In the genomic region with DNA sequence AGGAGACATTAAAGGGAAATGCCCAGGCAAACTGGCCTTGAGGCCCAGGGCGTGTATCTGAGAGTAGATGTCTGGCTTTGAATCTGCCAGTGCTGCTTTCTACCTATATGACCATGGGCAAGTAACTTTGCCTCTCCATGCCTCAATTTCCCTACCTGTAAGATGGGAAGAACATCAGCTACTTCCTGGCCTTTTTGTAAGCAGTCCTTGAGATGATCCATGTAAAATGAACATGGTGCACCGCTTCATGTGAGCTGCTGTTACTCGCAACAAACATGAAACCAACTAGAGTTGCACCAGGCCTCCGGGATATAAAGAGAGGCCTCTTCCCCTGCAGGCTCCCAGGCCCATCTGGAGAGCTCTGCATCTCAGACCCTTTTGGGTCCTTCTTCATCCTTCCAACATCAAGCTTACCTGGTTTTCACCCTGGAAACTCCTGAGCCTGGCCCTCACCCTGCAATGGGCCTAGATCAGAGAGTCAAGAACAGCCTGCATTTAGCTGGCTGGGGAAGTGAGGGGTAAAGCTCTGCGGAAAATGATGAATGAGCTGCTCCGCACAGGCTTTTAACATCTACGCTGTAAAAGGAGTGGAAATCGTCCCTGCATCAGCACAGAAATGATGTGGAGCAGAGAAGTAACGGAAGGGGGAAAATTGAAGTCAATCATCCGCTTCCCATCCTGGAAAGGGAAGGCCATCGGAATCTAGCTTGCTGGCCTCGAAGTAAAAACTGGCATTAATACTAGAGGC, we compare ENCODE assay signal across 27 cellular contexts. TPM values are rescaled to one million over a fixed set of nuclear protein-coding genes. Genes with fewer than 3 reads are reported as not detected.
DNase-seq lines count a peak whose midpoint lies in the region; ATAC-seq and TF ChIP-seq lines count a peak whose summit lies in the region.
"Had no signal": no experiment of that assay in that cellular context is flagged by ENCODE, and none has a peak within 500 bp of the region (broad histone marks: within the 10 kb centered on the region; RNA-seq: fewer than 3 reads in every experiment).

No MANE protein-coding gene starts in this region.

- DNase-seq in HFFc6 (no peak), coronary artery (ENCODE audit: low spot score) (no peak), NK-92 (lab: John Stamatoyannopoulos, UW; ENCODE audit: unreplicated experiment) (no peak), psoas muscle (no peak), gastrocnemius medialis (no peak)
- DNase-seq: activated CD4-positive, alpha-beta T cell treated with anti-CD3 and anti-CD28 coated beads for 1 hour; activated CD8-positive, alpha-beta T cell treated with anti-CD3 and anti-CD28 coated beads for 36 hours; activated effector memory CD4-positive, alpha-beta T cell treated with Interleukin-2 at 50 U/mL for 16 hours; central memory CD4-positive, alpha-beta T cell; left lung; natural killer cell; NCI-H2029; NCI-H526 treated with DMSO at 0.1 percent for 48 hours had no signal

- TF ChIP-seq POLR2A in gastrocnemius medialis (IDR thresholded peaks at IDR 0.05) = no peak

- in situ Hi-C loops in gastrocnemius medialis (cut with MboI; ENCODE audit: low sequenced_read_pairs in 4 of 4) = no loop called here

- no peak overlapping the region for H3K4me3 ChIP-seq in coronary artery
- H3K4me3 ChIP-seq in stomach smooth muscle (ENCODE audit: low read length in 2 of 2) = peak overlapping the region; percentile 9 to 49
- H3K4me3 ChIP-seq in psoas muscle = no peak overlapping the region
- no peak overlapping the region for H3K4me3 ChIP-seq in gastrocnemius medialis
- H3K4me3 ChIP-seq: HAP-1, K562 had no signal

- H3K27me3 ChIP-seq in stomach smooth muscle (ENCODE audit: control insufficient read depth in 1 of 2, insufficient read depth in 2 of 2, low read length in 2 of 2) = peaks cover 0 to 8% of the 10 kb centered on the region in 2 donors
- H3K27me3 ChIP-seq in psoas muscle (ENCODE audit: insufficient read depth in 3 of 3, low read length in 2 of 3) = peaks cover 0 to 13% (median 4%) of the 10 kb centered on the region in 3 donors
- peaks cover 14 to 22% (median 17%) of the 10 kb centered on the region in 3 donors for H3K27me3 ChIP-seq in gastrocnemius medialis

- H3K36me3 ChIP-seq in stomach smooth muscle (ENCODE audit: control insufficient read depth in 2 of 2, insufficient read depth in 2 of 2, low read length in 2 of 2) (peaks cover 6 to 9% of the 10 kb centered on the region in 2 donors), psoas muscle (ENCODE audit: insufficient read depth in 1 of 2, low read depth in 1 of 2) (no peaks in the 10 kb centered on the region), gastrocnemius medialis (no peaks in the 10 kb centered on the region)
- H3K36me3 ChIP-seq: HAP-1, left lung, tibial nerve had no signal

- peak overlapping the region; percentile 82 to 88 for H3K27ac ChIP-seq in coronary artery
- peak overlapping the region; percentile 99 for H3K27ac ChIP-seq in stomach smooth muscle (ENCODE audit: low read length)
- no peak overlapping the region for H3K27ac ChIP-seq in psoas muscle
- peak overlapping the region in 1 of 4 donors; percentile 61 for H3K27ac ChIP-seq in gastrocnemius medialis
- H3K27ac ChIP-seq: left lung, parathyroid adenoma had no signal

- H3K27ac Mint-ChIP-seq in HFFc6 = no peak overlapping the region
- H3K27ac Mint-ChIP-seq in nephron = no peak overlapping the region
- H3K27ac Mint-ChIP-seq: activated CD8-positive, alpha-beta T cell treated with anti-CD3 and anti-CD28 coated beads for 36 hours; activated naive CD8-positive, alpha-beta T cell; dendritic cell treated with granulocyte-macrophage colony-stimulating factor and Interleukin-4, amounts not matched to agents 40 ng/mL and 50 ng/mL, for 4 days; natural killer cell; stimulated activated naive CD8-positive, alpha-beta T cell treated with anti-CD3 and anti-CD28 coated beads, Interleukin-15, Interleukin-2, amounts not matched to agents 100 ng/mL and 50 ng/mL, for 24 hours had no signal

- H3K4me1 Mint-ChIP-seq in HFFc6 (ENCODE audit: low read depth) = peaks cover 10% of the 10 kb centered on the region
- peaks cover 19% of the 10 kb centered on the region for H3K4me1 Mint-ChIP-seq in nephron

- ATAC-seq in psoas muscle (no peak), gastrocnemius medialis (no peak), GM18517 (IDR thresholded peaks at IDR 0.05; ENCODE audit: unreplicated experiment) (no peak)
- ATAC-seq: activated CD8-positive, alpha-beta T cell treated with anti-CD3 and anti-CD28 coated beads for 36 hours; K562; natural killer cell had no signal

- intact Hi-C loops in psoas muscle (cut with DNase I) = loop anchor here in 1 of 2 donors (5.0 kb wide), 1 partner anchor 268 kb away; no protein-coding TSS in a partner anchor
- intact Hi-C loops in gastrocnemius medialis (cut with DNase I; ENCODE audit: low total_unique reads) = no loop called here

- H3K4me1 ChIP-seq in stomach smooth muscle (ENCODE audit: control insufficient read depth, insufficient read depth, low read length) = peaks cover 16% of the 10 kb centered on the region
- H3K4me1 ChIP-seq in psoas muscle = peaks cover 15% of the 10 kb centered on the region
- H3K4me1 ChIP-seq in gastrocnemius medialis = peaks cover 15 to 20% of the 10 kb centered on the region in 2 donors
- H3K4me1 ChIP-seq: HAP-1, parathyroid adenoma had no signal

- 91 to 95% (median 95%) methylated on average over 12 of the region's 12 CpGs for WGBS in psoas muscle, 3 donors

- peaks cover 27% of the 10 kb centered on the region for H3K27me3 Mint-ChIP-seq in HFFc6 (ENCODE audit: insufficient read depth)
- peaks cover 58% of the 10 kb centered on the region for H3K27me3 Mint-ChIP-seq in nephron (ENCODE audit: low read depth)

- H3K9me3 ChIP-seq in stomach smooth muscle (ENCODE audit: control insufficient read depth in 2 of 2, low read length in 2 of 2) (no peaks in the 10 kb centered on the region), psoas muscle (no peaks in the 10 kb centered on the region), gastrocnemius medialis (no peaks in the 10 kb centered on the region)
- H3K9me3 ChIP-seq: HAP-1, left lung, tibial nerve had no signal

- H3K9ac ChIP-seq in stomach smooth muscle (ENCODE audit: low read length in 2 of 2) = peak overlapping the region; percentile 60 to 68
- H3K9ac ChIP-seq: parathyroid adenoma had no signal

- H3K4me3 Mint-ChIP-seq in HFFc6 (peak overlapping the region; percentile 47), nephron (peak overlapping the region; percentile 63 to 79 (median 74))
- H3K4me3 Mint-ChIP-seq: activated CD8-positive, alpha-beta T cell treated with anti-CD3 and anti-CD28 coated beads for 36 hours; activated naive CD8-positive, alpha-beta T cell; dendritic cell treated with granulocyte-macrophage colony-stimulating factor and Interleukin-4, amounts not matched to agents 40 ng/mL and 50 ng/mL, for 4 days; natural killer cell; stimulated activated naive CD8-positive, alpha-beta T cell treated with anti-CD3 and anti-CD28 coated beads, Interleukin-15, Interleukin-2, amounts not matched to agents 100 ng/mL and 50 ng/mL, for 24 hours had no signal

- H3K36me3 Mint-ChIP-seq in HFFc6 (ENCODE audit: low read depth) (no peaks in the 10 kb centered on the region), nephron (ENCODE audit: low read depth) (no peaks in the 10 kb centered on the region)
- H3K36me3 Mint-ChIP-seq: activated naive CD8-positive, alpha-beta T cell; natural killer cell had no signal

- H3K9me3 Mint-ChIP-seq in HFFc6 = peaks cover 3% of the 10 kb centered on the region; the same call in 1 of the 2 replicates
- no peaks in the 10 kb centered on the region for H3K9me3 Mint-ChIP-seq in nephron
- H3K9me3 Mint-ChIP-seq: activated CD8-positive, alpha-beta T cell treated with anti-CD3 and anti-CD28 coated beads for 36 hours; dendritic cell treated with granulocyte-macrophage colony-stimulating factor and Interleukin-4, amounts not matched to agents 40 ng/mL and 50 ng/mL, for 4 days; natural killer cell; stimulated activated naive CD8-positive, alpha-beta T cell treated with anti-CD3 and anti-CD28 coated beads, Interleukin-15, Interleukin-2, amounts not matched to agents 100 ng/mL and 50 ng/mL, for 24 hours had no signal

- no peak for TF ChIP-seq CTCF in HFFc6 (IDR thresholded peaks at IDR 0.05)
- no peak for TF ChIP-seq CTCF in coronary artery (IDR thresholded peaks at IDR 0.05)
- no peak for TF ChIP-seq CTCF in nephron (IDR thresholded peaks at IDR 0.05; ENCODE audit: unreplicated experiment in 3 of 3)
- TF ChIP-seq CTCF in psoas muscle (IDR thresholded peaks at IDR 0.05) = no peak
- TF ChIP-seq CTCF in gastrocnemius medialis (IDR thresholded peaks at IDR 0.05 in 4 of 5, conservative IDR thresholded peaks at IDR 0.05 in 1 of 5) = no peak

RNA-seq across cellular contexts. Expression of gene MYH11, which starts 2.3 kb away (rescaled TPM):
- total RNA-seq in HFFc6 (2021; fragmentation: NEBNext Ultra II Directional; extraction: Animal tissue kit (Norgen Biotek cat#: 25700)) = under 1 TPM in 4 of 6 experiments, not detected in 2; 0.02 to 0.23 (median 0.21) TPM
- total RNA-seq in psoas muscle = 10 to 100 TPM in 3 of 4 donors, 1 to 10 TPM in 1; 8.4 to 26.4 (median 15.2) TPM
- 10 to 100 TPM in 1 of 3 donors, 1 to 10 TPM in 2; 6.1 to 15.0 (median 8.0) TPM for polyA plus RNA-seq in psoas muscle
- total RNA-seq in gastrocnemius medialis = 10 to 100 TPM in 3 of 4 donors, 1 to 10 TPM in 1; 5.6 to 57.7 (median 20.4) TPM
- total RNA-seq: activated CD8-positive, alpha-beta T cell treated with anti-CD3 and anti-CD28 coated beads for 36 hours; glomerular endothelial cell; HT-29; M059J; T-helper 1 cell treated with Interleukin-12 subunit alpha and Interleukin-12 subunit beta and Interleukin-4 antibody, amounts not matched to agents 30 ng/mL and 1 ng/mL, for 36 hours had no signal

RNA-seq across cellular contexts. Expression of gene CEP20, which starts 29.3 kb away (rescaled TPM):
- 10 to 100 TPM; 40.1 to 57.5 (median 49.4) TPM for total RNA-seq in HFFc6 (2021; fragmentation: NEBNext Ultra II Directional; extraction: Animal tissue kit (Norgen Biotek cat#: 25700))
- 10 to 100 TPM; 38.1 to 67.1 (median 56.0) TPM for total RNA-seq in psoas muscle
- 10 to 100 TPM; 33.0 to 98.9 (median 33.5) TPM for polyA plus RNA-seq in psoas muscle
- total RNA-seq in gastrocnemius medialis = 10 to 100 TPM; 42.2 to 87.8 (median 76.1) TPM

Comparison
In these comparisons a context has a peak if more than half of its experiments do, and no peak if none do; other contexts are left out.
1. H3K4me3 ChIP-seq: peak in stomach smooth muscle (2 of 2); none in coronary artery (single experiment), psoas muscle (single experiment) and gastrocnemius medialis (0 of 4).
2. RNA of gene MYH11, which starts 2.3 kb away (total RNA-seq): 5.6 to 57.7 TPM in gastrocnemius medialis and 8.4 to 26.4 TPM in psoas muscle; 0.02 to 0.23 TPM in HFFc6; every median in the first group is over 4 times any median in the second.